Comparison of ENCODE assay signal across 20 cellular contexts in the genomic region with DNA sequence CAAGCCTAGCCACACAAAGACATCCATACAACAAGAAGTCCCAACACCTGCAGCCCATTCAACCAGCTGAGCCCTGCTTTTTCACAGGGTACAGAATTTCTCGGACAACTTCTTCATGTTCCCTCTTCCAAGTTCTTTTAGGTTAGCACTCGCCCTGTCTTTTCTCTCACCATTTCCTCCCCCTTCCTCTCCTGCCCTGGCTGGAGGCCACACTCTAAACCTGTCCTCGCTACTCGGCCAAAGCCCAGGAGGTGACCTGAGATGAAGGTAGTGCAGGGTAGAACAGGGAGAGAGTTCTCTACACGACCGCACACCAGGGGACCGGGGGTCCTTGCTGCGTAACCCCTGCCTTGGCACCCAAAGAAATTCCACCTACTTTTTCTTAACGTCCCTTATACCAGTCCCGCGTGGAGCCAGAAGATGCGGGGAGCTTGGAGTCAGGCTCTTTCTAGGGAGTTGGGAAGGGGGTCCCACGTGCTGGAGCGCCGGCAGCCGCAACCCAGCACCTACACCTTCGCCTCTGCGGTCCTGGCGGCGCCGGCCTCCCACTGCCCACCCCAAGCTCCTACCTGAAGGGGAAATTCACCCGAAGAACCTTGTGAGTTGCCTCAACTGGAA. TPM values are rescaled to one million over a fixed set of nuclear protein-coding genes. Genes with fewer than 3 reads are reported as not detected.
DNase-seq lines count a peak whose midpoint lies in the region; ATAC-seq and TF ChIP-seq lines count a peak whose summit lies in the region.
"Had no signal": no experiment of that assay in that cellular context is flagged by ENCODE, and none has a peak within 500 bp of the region (broad histone marks: within the 10 kb centered on the region; RNA-seq: fewer than 3 reads in every experiment).

No MANE protein-coding gene starts in this region.

- TF ChIP-seq CTCF in GM20000 (IDR thresholded peaks at IDR 0.05; ENCODE audit: extremely low read depth, missing control alignments) (no peak), WTC11 (IDR thresholded peaks at IDR 0.05) (no peak), neural progenitor cell (IDR thresholded peaks at IDR 0.05) (no peak), lower lobe of right lung (IDR thresholded peaks at IDR 0.05) (no peak)

- no peak overlapping the region for H3K4ac ChIP-seq in mesenchymal stem cell (ENCODE audit: low read depth in 1 of 2, low read length in 2 of 2)

- H3K23ac ChIP-seq in mesenchymal stem cell (ENCODE audit: low read length in 2 of 2), result no peak overlapping the region

- peaks cover 57% of the 10 kb centered on the region for H4K20me1 ChIP-seq in neural progenitor cell (ENCODE audit: low read depth)

- H3K79me2 ChIP-seq in neural progenitor cell (ENCODE audit: low read depth), result no peaks in the 10 kb centered on the region

- H3K27me3 ChIP-seq in iPS-15b (ENCODE audit: control insufficient read depth, insufficient read depth, low read length) (peaks cover 92% of the 10 kb centered on the region), neural progenitor cell (peaks cover 100% of the 10 kb centered on the region), mesenchymal stem cell (ENCODE audit: control insufficient read depth in 1 of 2, insufficient read depth in 1 of 2, low read length in 2 of 2) (peaks cover 55 to 78% of the 10 kb centered on the region in 2 experiments), lower lobe of right lung (ENCODE audit: low read depth) (peaks cover 79% of the 10 kb centered on the region)

- H3K4me2 ChIP-seq in neural progenitor cell, result peak overlapping the region; percentile 1
- H3K4me2 ChIP-seq in mesenchymal stem cell (ENCODE audit: low read length, poor library complexity, severe bottlenecking), result no peak overlapping the region

- H3K27me3 Mint-ChIP-seq in WTC11 (ENCODE audit: low read depth), result peaks cover 98% of the 10 kb centered on the region
- H3K27me3 Mint-ChIP-seq in neural progenitor cell (ENCODE audit: insufficient read depth, low read depth), result peaks cover 71% of the 10 kb centered on the region

- H3K9me3 ChIP-seq in iPS-15b (ENCODE audit: control insufficient read depth, insufficient read depth, low read length), result no peaks in the 10 kb centered on the region
- H3K9me3 ChIP-seq in neural progenitor cell (ENCODE audit: low read depth), result no peaks in the 10 kb centered on the region
- H3K9me3 ChIP-seq in mesenchymal stem cell (ENCODE audit: control insufficient read depth, low read length), result peaks cover 9% of the 10 kb centered on the region
- no peaks in the 10 kb centered on the region for H3K9me3 ChIP-seq in lower lobe of right lung
- H3K9me3 ChIP-seq: Caco-2, HAP-1 had no signal

- no peak overlapping the region for H2AK5ac ChIP-seq in mesenchymal stem cell (ENCODE audit: low read length, severe bottlenecking)

- H3K4me3 Mint-ChIP-seq in WTC11 (peak overlapping the region; percentile 48), neural progenitor cell (no peak overlapping the region)
- H3K4me3 Mint-ChIP-seq: CD4-positive, alpha-beta T cell had no signal

- H2BK5ac ChIP-seq in mesenchymal stem cell (ENCODE audit: low read depth, low read length, poor library complexity, severe bottlenecking), result no peak overlapping the region

- POLR2A ChIA-PET in WTC11 (lab: Charles Lee), result interaction anchor here (0.5 kb wide), 1 partner anchor 25 kb away, joined by 4 read pairs; no protein-coding TSS in a partner anchor

- H3K27ac ChIP-seq in neural progenitor cell (no peak overlapping the region), mesenchymal stem cell (ENCODE audit: low read length, poor library complexity, severe bottlenecking) (no peak overlapping the region), lower lobe of right lung (no peak overlapping the region)

- no peaks in the 10 kb centered on the region for H3K79me1 ChIP-seq in mesenchymal stem cell (replicated peaks; ENCODE audit: low read length, poor library complexity, severe bottlenecking)

- no peaks in the 10 kb centered on the region for H3F3A ChIP-seq in neural progenitor cell (ENCODE audit: low read depth)

- no peaks in the 10 kb centered on the region for H3K9me3 Mint-ChIP-seq in WTC11
- peaks cover 4% of the 10 kb centered on the region for H3K9me3 Mint-ChIP-seq in neural progenitor cell
- H3K9me3 Mint-ChIP-seq: CD4-positive, alpha-beta T cell had no signal

- under 1% methylated on average over 16 of the region's 22 CpGs for WGBS in mesenchymal stem cell

- peak; percentile 75 for ATAC-seq in WTC11
- ATAC-seq in lower lobe of right lung, result no peak
- ATAC-seq: K562 had no signal

- H3K36me3 ChIP-seq in iPS-15b (ENCODE audit: control insufficient read depth, insufficient read depth, low read length), result no peaks in the 10 kb centered on the region
- no peaks in the 10 kb centered on the region for H3K36me3 ChIP-seq in neural progenitor cell
- no peaks in the 10 kb centered on the region for H3K36me3 ChIP-seq in mesenchymal stem cell (ENCODE audit: control insufficient read depth in 1 of 2, insufficient read depth in 2 of 2, low read depth in 1 of 2, low read length in 2 of 2)
- no peaks in the 10 kb centered on the region for H3K36me3 ChIP-seq in lower lobe of right lung
- H3K36me3 ChIP-seq: HAP-1 had no signal

- H3K4me1 ChIP-seq in iPS-15b (ENCODE audit: control insufficient read depth, insufficient read depth, low read length) (peaks cover 22% of the 10 kb centered on the region), neural progenitor cell (peaks cover 11% of the 10 kb centered on the region), mesenchymal stem cell (ENCODE audit: control insufficient read depth, insufficient read depth, low read depth, low read length) (no peaks in the 10 kb centered on the region), lower lobe of right lung (peaks cover 9% of the 10 kb centered on the region)
- H3K4me1 ChIP-seq: Caco-2 had no signal

- H3K18ac ChIP-seq in mesenchymal stem cell (ENCODE audit: low read depth in 1 of 2, low read length in 2 of 2), result no peak overlapping the region

- H3K36me3 Mint-ChIP-seq in WTC11 (no peaks in the 10 kb centered on the region), neural progenitor cell (no peaks in the 10 kb centered on the region)

- DNase-seq in GM20000 (ENCODE audit: low spot score) (peak; percentile 10), WTC11 (ENCODE audit: low spot score) (no peak), neural progenitor cell (ENCODE audit: low spot score) (peak; percentile 28), mesenchymal stem cell (no peak), lower lobe of right lung (no peak), DMS 273 treated with DMSO at 0.1 percent for 48 hours (lab: John Stamatoyannopoulos, UW) (no peak), GDM1 (lab: John Stamatoyannopoulos, UW) (no peak)
- DNase-seq: Caco-2; CD4-positive, alpha-beta T cell; DMS153; NCI-H1105; NCI-H1694 treated with DMSO at 0.1 percent for 48 hours; NCI-H510A treated with DMSO at 0.1 percent for 48 hours; NCI-H774; RPMI8226; SHP77 treated with DMSO at 0.1 percent for 48 hours had no signal

- CTCF ChIA-PET in WTC11 (lab: Charles Lee), result interaction anchor here (1.5 to 2.9 kb wide), 3 partner anchors 32 to 38 kb away, joined by 4 to 11 read pairs (median 8); no protein-coding TSS in a partner anchor

- no peak overlapping the region for H4K91ac ChIP-seq in mesenchymal stem cell (ENCODE audit: low read length)

- H3K4me1 Mint-ChIP-seq in WTC11 (peaks cover 55% of the 10 kb centered on the region), neural progenitor cell (no peaks in the 10 kb centered on the region)

- no peak overlapping the region for H3K14ac ChIP-seq in mesenchymal stem cell (ENCODE audit: low read length in 2 of 2)

- intact Hi-C loops in lower lobe of right lung (cut with DNase I), result no loop called here

- H3K9ac ChIP-seq in iPS-15b (ENCODE audit: low read depth, low read length) (no peak overlapping the region), neural progenitor cell (no peak overlapping the region), mesenchymal stem cell (ENCODE audit: low read length) (no peak overlapping the region)

- H3K27ac Mint-ChIP-seq in WTC11 (no peak overlapping the region), neural progenitor cell (no peak overlapping the region)
- H3K27ac Mint-ChIP-seq: CD4-positive, alpha-beta T cell had no signal

- no peak overlapping the region for H2BK12ac ChIP-seq in mesenchymal stem cell (ENCODE audit: low read length in 2 of 2)

- H2AFZ ChIP-seq in neural progenitor cell (replicated peaks), result no peak overlapping the region
- no peak overlapping the region for H2AFZ ChIP-seq in mesenchymal stem cell (ENCODE audit: low read depth, low read length)

- H4K8ac ChIP-seq in mesenchymal stem cell (ENCODE audit: low read length), result no peak overlapping the region

- H2BK120ac ChIP-seq in mesenchymal stem cell (ENCODE audit: low read depth, low read length), result no peak overlapping the region

- H3K4me3 ChIP-seq in iPS-15b (ENCODE audit: low read depth, low read length), result peak overlapping the region; percentile 9
- no peak overlapping the region for H3K4me3 ChIP-seq in neural progenitor cell
- no peak overlapping the region for H3K4me3 ChIP-seq in mesenchymal stem cell (ENCODE audit: insufficient read depth in 1 of 2, low read depth in 1 of 2, low read length in 2 of 2)
- no peak overlapping the region for H3K4me3 ChIP-seq in lower lobe of right lung
- H3K4me3 ChIP-seq: HAP-1, K562 had no signal

- no peak overlapping the region for H2BK15ac ChIP-seq in mesenchymal stem cell (ENCODE audit: low read depth, poor library complexity, severe bottlenecking)

TF ChIP-seq in WTC11, 78 proteins besides CTCF, POLR2A, EP300 and RAD21 (continues in another document):
- TF ChIP-seq, protein P1, sequence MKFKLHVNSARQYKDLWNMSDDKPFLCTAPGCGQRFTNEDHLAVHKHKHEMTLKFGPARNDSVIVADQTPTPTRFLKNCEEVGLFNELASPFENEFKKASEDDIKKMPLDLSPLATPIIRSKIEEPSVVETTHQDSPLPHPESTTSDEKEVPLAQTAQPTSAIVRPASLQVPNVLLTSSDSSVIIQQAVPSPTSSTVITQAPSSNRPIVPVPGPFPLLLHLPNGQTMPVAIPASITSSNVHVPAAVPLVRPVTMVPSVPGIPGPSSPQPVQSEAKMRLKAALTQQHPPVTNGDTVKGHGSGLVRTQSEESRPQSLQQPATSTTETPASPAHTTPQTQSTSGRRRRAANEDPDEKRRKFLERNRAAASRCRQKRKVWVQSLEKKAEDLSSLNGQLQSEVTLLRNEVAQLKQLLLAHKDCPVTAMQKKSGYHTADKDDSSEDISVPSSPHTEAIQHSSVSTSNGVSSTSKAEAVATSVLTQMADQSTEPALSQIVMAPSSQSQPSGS (CRISPR knock-in tag; IDR thresholded peaks at IDR 0.05; ENCODE audit: borderline replicate concordance, low read depth), result no peak
- TF ChIP-seq CBFB (CRISPR knock-in tag; IDR thresholded peaks at IDR 0.05; ENCODE audit: low read depth), result no peak

RNA-seq across cellular contexts. Expression of a gene that starts 16.0 kb away (rescaled TPM):
- total RNA-seq in WTC11 (2021) (0.09 TPM in 1 of 3 replicates, not detected in the others), neural progenitor cell (ENCODE audit: low replicate concordance) (0.19 TPM in 1 of 2 replicates, not detected in the other), lower lobe of right lung (not detected)
- not detected for polyA plus RNA-seq in mesenchymal stem cell (2013, experiment 1 of 2)
- polyA plus RNA-seq in mesenchymal stem cell (2013, experiment 2 of 2), result not detected
- total RNA-seq: CD4-positive, alpha-beta T cell; K562 had no signal
- polyA plus RNA-seq: BJ, K562 had no signal

RNA-seq across cellular contexts. Expression of a gene that starts 35.3 kb away (rescaled TPM):
- total RNA-seq in WTC11 (2021) (not detected in 3 replicates), neural progenitor cell (ENCODE audit: low replicate concordance) (not detected in 2 replicates), lower lobe of right lung (not detected)
- polyA plus RNA-seq in mesenchymal stem cell (2013, experiment 1 of 2), result not detected
- polyA plus RNA-seq in mesenchymal stem cell (2013, experiment 2 of 2), result not detected
- total RNA-seq: Caco-2; CD4-positive, alpha-beta T cell; K562 had no signal
- polyA plus RNA-seq: BJ, K562 had no signal

Comparison
In these comparisons a context has a peak if more than half of its experiments do, and no peak if none do; other contexts are left out.
1. DNase-seq: peak in GM20000 (single experiment) and neural progenitor cell (single experiment); none in WTC11 (single experiment), mesenchymal stem cell (single experiment), lower lobe of right lung (single experiment), DMS 273 treated with DMSO at 0.1 percent for 48 hours (single experiment) and GDM1 (single experiment).